ENCODE assay signal across 8 cellular contexts in genomic region chr9:128456613-128457061, GRCh38. TPM values are rescaled to one million over a fixed set of nuclear protein-coding genes. Genes with fewer than 3 reads are reported as not detected.
DNase-seq lines count a peak whose midpoint lies in the region; ATAC-seq and TF ChIP-seq lines count a peak whose summit lies in the region.

No MANE protein-coding gene starts in this region.

- TF ChIP-seq CTCF in foreskin keratinocyte (conservative IDR thresholded peaks at IDR 0.05) = no peak
- TF ChIP-seq CTCF in neutrophil (IDR thresholded peaks at IDR 0.05) = no peak

- ATAC-seq in GM21737 (IDR thresholded peaks at IDR 0.05; ENCODE audit: unreplicated experiment) (peak; percentile 55), foreskin keratinocyte (peak; percentile 59)

- peak; percentile 32 for DNase-seq in DMS79 (lab: John Stamatoyannopoulos, UW)
- peak; percentile 46 for DNase-seq in SHP77 treated with DMSO at 0.1 percent for 48 hours (lab: John Stamatoyannopoulos, UW)
- peak; percentile 90 for DNase-seq in activated effector memory CD4-positive, alpha-beta T cell treated with anti-CD3 and anti-CD28 coated beads, Interleukin-2, amount 50 U/mL, for 16 hours
- peak; percentile 26 to 57 for DNase-seq in foreskin keratinocyte

- peak overlapping the region; percentile 89 to 91 for H3K4me3 ChIP-seq in neutrophil (ENCODE audit: low read depth in 1 of 2, low read length in 1 of 2)
- peak overlapping the region in 4 of 5 donors; percentile 79 to 88 (median 82) for H3K4me3 ChIP-seq in subcutaneous abdominal adipose tissue (ENCODE audit: low read depth in 1 of 5, low read length in 5 of 5)

- H3K4me1 ChIP-seq in foreskin keratinocyte (no peaks in the 10 kb centered on the region), neutrophil (ENCODE audit: control insufficient read depth in 1 of 2, insufficient read depth in 1 of 2, low read depth in 1 of 2, low read length in 1 of 2) (peaks cover 11 to 12% of the 10 kb centered on the region in 2 experiments), subcutaneous abdominal adipose tissue (ENCODE audit: control insufficient read depth in 5 of 5, insufficient read depth in 5 of 5, low read length in 5 of 5) (peaks cover 0 to 20% (median 16%) of the 10 kb centered on the region in 5 donors)

- peak overlapping the region in 4 of 5 donors; percentile 68 to 84 (median 75) for H3K9ac ChIP-seq in subcutaneous abdominal adipose tissue (ENCODE audit: low read length in 5 of 5)

- no peaks in the 10 kb centered on the region for H3K9me3 ChIP-seq in KOPT-K1 (ENCODE audit: insufficient read depth, low read length, poor library complexity, severe bottlenecking)
- H3K9me3 ChIP-seq in neutrophil = no peaks in the 10 kb centered on the region
- H3K9me3 ChIP-seq in subcutaneous abdominal adipose tissue (ENCODE audit: control insufficient read depth in 5 of 5, low read length in 5 of 5) = no peaks in the 10 kb centered on the region

- H3K27ac ChIP-seq in KOPT-K1 (ENCODE audit: low read depth, low read length, poor library complexity, severe bottlenecking) = peak overlapping the region; percentile 96
- peak overlapping the region; percentile 3 for H3K27ac ChIP-seq in foreskin keratinocyte
- H3K27ac ChIP-seq in neutrophil = peak overlapping the region; percentile 86
- H3K27ac ChIP-seq in subcutaneous abdominal adipose tissue (ENCODE audit: low read depth, low read length) = peak overlapping the region; percentile 41

- H3K27me3 ChIP-seq in foreskin keratinocyte (no peaks in the 10 kb centered on the region), neutrophil (no peaks in the 10 kb centered on the region), subcutaneous abdominal adipose tissue (ENCODE audit: control insufficient read depth in 5 of 5, insufficient read depth in 4 of 5, low read length in 5 of 5) (peaks cover 0 to 3% (median 2%) of the 10 kb centered on the region in 5 donors)

- H3K36me3 ChIP-seq in KOPT-K1 (ENCODE audit: insufficient read depth, low read length) = peaks cover 32% of the 10 kb centered on the region
- peaks cover 22% of the 10 kb centered on the region for H3K36me3 ChIP-seq in neutrophil
- H3K36me3 ChIP-seq in subcutaneous abdominal adipose tissue (ENCODE audit: control insufficient read depth in 5 of 5, insufficient read depth in 5 of 5, low read length in 5 of 5) = peaks cover 0 to 22% (median 14%) of the 10 kb centered on the region in 5 donors

RNA-seq across cellular contexts. Expression of gene ODF2, which starts 0.8 kb away (rescaled TPM):
- total RNA-seq in foreskin keratinocyte = 37.1 and 40.0 TPM in 2 replicates
- 18.2 and 20.2 TPM in 2 replicates for polyA plus RNA-seq in foreskin keratinocyte

RNA-seq across cellular contexts. Expression of gene CERCAM, which starts 36.0 kb away (rescaled TPM):
- 39.7 and 46.4 TPM in 2 replicates for total RNA-seq in foreskin keratinocyte
- 41.6 and 54.5 TPM in 2 replicates for polyA plus RNA-seq in foreskin keratinocyte

RNA-seq across cellular contexts. Expression of gene GLE1, which starts 47.9 kb away (rescaled TPM):
- 33.5 and 36.6 TPM in 2 replicates for total RNA-seq in foreskin keratinocyte
- polyA plus RNA-seq in foreskin keratinocyte = 16.4 and 19.6 TPM in 2 replicates

Comparison
In these comparisons a context has a peak if more than half of its experiments do, and no peak if none do; other contexts are left out.
1. Peak in every context shown above with its lines: DNase-seq, ATAC-seq, H3K4me3 ChIP-seq and H3K27ac ChIP-seq.
2. DNase-seq: peak in every context shown above with its lines; median percentile 90 in activated effector memory CD4-positive, alpha-beta T cell treated with anti-CD3 and anti-CD28 coated beads, Interleukin-2, amount 50 U/mL, for 16 hours; 46 in SHP77 treated with DMSO at 0.1 percent for 48 hours; 42 in foreskin keratinocyte; 32 in DMS79.
3. H3K27ac ChIP-seq: peak in every context shown above with its lines; median percentile 96 in KOPT-K1; 86 in neutrophil; 41 in subcutaneous abdominal adipose tissue; 3 in foreskin keratinocyte.